ENCODE assay signal across 27 cellular contexts in genomic region chr6:43845646-43846045, GRCh38.
"Had no signal": no experiment of that assay in that cellular context is flagged by ENCODE, and none has a peak within 500 bp of the region (broad histone marks: within the 10 kb centered on the region; RNA-seq: fewer than 3 reads in every experiment).

No MANE protein-coding gene starts in this region.

- H3K4me3 Mint-ChIP-seq: effector memory CD8-positive, alpha-beta T cell; mesothelial cell of epicardium; naive B cell; natural killer cell treated with Interleukin-12 subunit alpha and Interleukin-12 subunit beta and Interleukin-15 and Interleukin-18, amount 100 ng/mL, for 72 hours; neural crest cell; type B pancreatic cell had no signal

- H3K27me3 ChIP-seq: gastrocnemius medialis, stomach, thyroid gland had no signal

- H3K4me1 ChIP-seq: gastrocnemius medialis, thyroid gland had no signal

- H3K27ac Mint-ChIP-seq: effector memory CD8-positive, alpha-beta T cell; mesothelial cell of epicardium; natural killer cell treated with Interleukin-12 subunit alpha and Interleukin-12 subunit beta and Interleukin-15 and Interleukin-18, amount 100 ng/mL, for 72 hours; progenitor cell of endocrine pancreas; type B pancreatic cell had no signal

- H3K9me3 ChIP-seq: gastrocnemius medialis, mucosa of descending colon, stomach, thyroid gland had no signal

- H3K27ac ChIP-seq: coronary artery, gastrocnemius medialis, parathyroid adenoma, stomach, thyroid gland had no signal

- H3K79me2 ChIP-seq: parathyroid adenoma had no signal

- H2AFZ ChIP-seq: parathyroid adenoma had no signal

- DNase-seq: dermis blood vessel endothelial cell; effector memory CD8-positive, alpha-beta T cell; gastrocnemius medialis; head of caudate nucleus; kidney; mesenchymal stem cell; mucosa of descending colon; naive B cell; stimulated activated CD4-positive, alpha-beta T cell treated with anti-CD3 and anti-CD28 coated beads, Interleukin-12 subunit alpha, Interleukin-12 subunit beta, amount 100 ng/mL, for 4 hours; stimulated activated CD4-positive, alpha-beta T cell treated with anti-CD3 and anti-CD28 coated beads, Interleukin-1b, Interleukin-23, amount 100 ng/mL, for 48 hours; stimulated activated CD4-positive, alpha-beta T cell treated with anti-CD3 and anti-CD28 coated beads, Interleukin-4, amount 100 ng/mL, for 1 hour; stimulated activated CD8-positive, alpha-beta memory T cell treated with anti-CD3 and anti-CD28 coated beads, Interleukin-4, amount 100 ng/mL, for 48 hours; stimulated activated naive CD4-positive, alpha-beta T cell treated with Interleukin-2 at 50 U/mL for 16 hours; stomach; thyroid gland had no signal

- H3K27me3 Mint-ChIP-seq: type B pancreatic cell had no signal

- H3K9me3 Mint-ChIP-seq: effector memory CD8-positive, alpha-beta T cell; mesothelial cell of epicardium; naive B cell; natural killer cell treated with Interleukin-12 subunit alpha and Interleukin-12 subunit beta and Interleukin-15 and Interleukin-18, amount 100 ng/mL, for 72 hours; neural crest cell; type B pancreatic cell had no signal

- H3K36me3 ChIP-seq: gastrocnemius medialis, stomach, thyroid gland had no signal

- H3K9ac ChIP-seq: parathyroid adenoma had no signal

- H3K4me3 ChIP-seq: coronary artery, gastrocnemius medialis, lung, mucosa of descending colon, smooth muscle cell, stomach, thyroid gland had no signal

- H3K36me3 Mint-ChIP-seq: mesothelial cell of epicardium; naive B cell; natural killer cell treated with Interleukin-12 subunit alpha and Interleukin-12 subunit beta and Interleukin-15 and Interleukin-18, amount 100 ng/mL, for 72 hours; type B pancreatic cell had no signal

- FAIRE-seq: endometrium, kidney had no signal

- ATAC-seq: effector memory CD8-positive, alpha-beta T cell; gastrocnemius medialis; left lobe of liver; sciatic nerve had no signal

- H3K4me1 Mint-ChIP-seq: naive B cell had no signal
